6 cellular contexts compared by ENCODE assay signal in genomic region chr9:66938289-66938688, GRCh38. TPM values are rescaled to one million over a fixed set of nuclear protein-coding genes. Genes with fewer than 3 reads are reported as not detected.
"Had no signal": no experiment of that assay in that cellular context is flagged by ENCODE, and none has a peak within 500 bp of the region (broad histone marks: within the 10 kb centered on the region; RNA-seq: fewer than 3 reads in every experiment).

No MANE protein-coding gene starts in this region.

RNA-seq across cellular contexts. Expression of gene SPATA31A3, which starts 54.1 kb away (rescaled TPM):
- total RNA-seq: H4, H7, HepG2, HFFc6, HT1080 had no signal
- polyA plus RNA-seq: HepG2, IgD-negative memory B cell had no signal
